22 cellular contexts compared by ENCODE assay signal in the genomic region with DNA sequence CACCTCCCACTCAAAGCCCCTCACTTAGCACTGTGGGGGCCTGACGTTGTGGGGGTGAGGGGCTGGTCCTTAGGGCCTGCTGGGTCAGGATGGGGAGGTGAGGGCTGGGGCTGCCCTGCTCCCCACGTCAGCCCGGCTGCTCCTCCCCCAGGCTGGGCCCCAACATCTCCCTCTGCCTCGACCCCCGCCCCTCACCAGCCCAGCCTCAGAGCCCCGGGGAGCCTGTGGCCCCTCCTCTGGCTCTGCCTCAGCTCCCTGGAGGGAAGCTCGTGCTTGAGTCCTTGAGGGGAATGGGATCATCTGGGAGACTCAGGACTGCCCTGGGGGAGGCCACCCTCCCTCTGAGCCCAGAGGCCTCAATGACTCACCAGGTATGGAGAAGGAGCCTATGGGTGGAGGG. TPM values are rescaled to one million over a fixed set of nuclear protein-coding genes. Genes with fewer than 3 reads are reported as not detected.
DNase-seq lines count a peak whose midpoint lies in the region; ATAC-seq, FAIRE-seq and TF ChIP-seq lines count a peak whose summit lies in the region.
"Had no signal": no experiment of that assay in that cellular context is flagged by ENCODE, and none has a peak within 500 bp of the region (broad histone marks: within the 10 kb centered on the region; RNA-seq: fewer than 3 reads in every experiment).

No MANE protein-coding gene starts in this region.

- no peaks in the 10 kb centered on the region for H3K4me1 ChIP-seq in kidney (ENCODE audit: control insufficient read depth in 1 of 2, insufficient read depth in 1 of 2, low read depth in 1 of 2, low read length in 2 of 2)
- no peaks in the 10 kb centered on the region for H3K4me1 ChIP-seq in sigmoid colon
- H3K4me1 ChIP-seq: BE2C had no signal

- FAIRE-seq in kidney (lab: Jason Lieb, UNC): no peak
- FAIRE-seq: A204.1, GM12892, GM18507, H54, HTR-8/SVneo had no signal

- TF ChIP-seq EP300 in sigmoid colon (IDR thresholded peaks at IDR 0.05): no peak

- H3K9ac ChIP-seq in kidney (ENCODE audit: low read length in 2 of 2): no peak overlapping the region

- H3K9me3 ChIP-seq in kidney (ENCODE audit: control insufficient read depth in 1 of 2, low read length in 2 of 2) (no peaks in the 10 kb centered on the region), sigmoid colon (no peaks in the 10 kb centered on the region)
- H3K9me3 ChIP-seq: BE2C had no signal

- no peaks in the 10 kb centered on the region for H3K36me3 ChIP-seq in H7 (replicated peaks; ENCODE audit: control insufficient read depth, insufficient read depth, low read length)
- H3K36me3 ChIP-seq in kidney (ENCODE audit: control insufficient read depth in 1 of 2, insufficient read depth in 2 of 2, low read length in 2 of 2): no peaks in the 10 kb centered on the region
- H3K36me3 ChIP-seq in sigmoid colon: no peaks in the 10 kb centered on the region
- H3K36me3 ChIP-seq: BE2C had no signal

- H3K36me3 Mint-ChIP-seq in stimulated activated effector memory CD8-positive, alpha-beta T cell treated with anti-CD3 and anti-CD28 coated beads, Interleukin-12 subunit alpha, Interleukin-12 subunit beta, amount 100 ng/mL, for 72 hours: no peaks in the 10 kb centered on the region
- H3K36me3 Mint-ChIP-seq: CD14-positive monocyte; CD4-positive, alpha-beta memory T cell had no signal

- H3K4me1 Mint-ChIP-seq in stimulated activated effector memory CD8-positive, alpha-beta T cell treated with anti-CD3 and anti-CD28 coated beads, Interleukin-12 subunit alpha, Interleukin-12 subunit beta, amount 100 ng/mL, for 72 hours: peaks cover 5% of the 10 kb centered on the region

- H3K4me3 Mint-ChIP-seq in stimulated activated effector memory CD8-positive, alpha-beta T cell treated with anti-CD3 and anti-CD28 coated beads, Interleukin-12 subunit alpha, Interleukin-12 subunit beta, amount 100 ng/mL, for 72 hours: no peak overlapping the region
- H3K4me3 Mint-ChIP-seq: CD14-positive monocyte; CD4-positive, alpha-beta memory T cell; GM23338 had no signal

- H3K4me3 ChIP-seq in H7 (ENCODE audit: insufficient read depth, low read depth, low read length): no peak overlapping the region
- H3K4me3 ChIP-seq in kidney (ENCODE audit: low read length in 2 of 2): no peak overlapping the region
- H3K4me3 ChIP-seq in sigmoid colon: no peak overlapping the region
- H3K4me3 ChIP-seq: GM23338 had no signal

- intact Hi-C loops in kidney (cut with DNase I): no loop called here
- intact Hi-C loops in sigmoid colon (cut with DNase I): no loop called here

- 61 to 76% methylated on average over 7 of the region's 7 CpGs for WGBS in sigmoid colon, 2 donors

- DNase-seq in H7 (peak; percentile 22), kidney (peak; percentile 44), sigmoid colon (no peak), cerebellum (ENCODE audit: low spot score) (no peak)
- no peak for DNase-seq in stimulated activated effector memory CD8-positive, alpha-beta T cell treated with anti-CD3 and anti-CD28 coated beads, Interleukin-12 subunit alpha, Interleukin-12 subunit beta, amount 100 ng/mL, for 72 hours (ENCODE audit: low spot score in 2 of 2)
- DNase-seq in activated CD4-positive, alpha-beta T cell treated with anti-CD3 and anti-CD28 coated beads for 48 hours: no peak
- DNase-seq: ACHN; BE2C; CD4-positive, alpha-beta memory T cell; DMS153; DMS79; GDM1; IMR-90 had no signal

- H3K9me3 Mint-ChIP-seq in stimulated activated effector memory CD8-positive, alpha-beta T cell treated with anti-CD3 and anti-CD28 coated beads, Interleukin-12 subunit alpha, Interleukin-12 subunit beta, amount 100 ng/mL, for 72 hours: no peaks in the 10 kb centered on the region
- H3K9me3 Mint-ChIP-seq: CD14-positive monocyte, GM23338 had no signal

- no peak overlapping the region for H3K27ac Mint-ChIP-seq in stimulated activated effector memory CD8-positive, alpha-beta T cell treated with anti-CD3 and anti-CD28 coated beads, Interleukin-12 subunit alpha, Interleukin-12 subunit beta, amount 100 ng/mL, for 72 hours
- H3K27ac Mint-ChIP-seq: CD14-positive monocyte, GM23338 had no signal

- ATAC-seq in stimulated activated effector memory CD8-positive, alpha-beta T cell treated with anti-CD3 and anti-CD28 coated beads, Interleukin-12 subunit alpha, Interleukin-12 subunit beta, amount 100 ng/mL, for 72 hours: peak; percentile 24
- ATAC-seq: GM23338, HCT116 had no signal

- no peaks in the 10 kb centered on the region; the same call in 1 of the 2 replicates for H3K27me3 ChIP-seq in H7 (ENCODE audit: control insufficient read depth, insufficient read depth, low read length)
- H3K27me3 ChIP-seq in sigmoid colon: peaks cover 0 to 4% (median 0%) of the 10 kb centered on the region in 3 donors

- no peak overlapping the region for H3K27ac ChIP-seq in kidney (ENCODE audit: low read depth in 2 of 2, low read length in 2 of 2)
- no peak overlapping the region for H3K27ac ChIP-seq in sigmoid colon

- no peak for TF ChIP-seq POLR2A in sigmoid colon (IDR thresholded peaks at IDR 0.05)

- TF ChIP-seq CTCF in kidney (IDR thresholded peaks at IDR 0.05; ENCODE audit: borderline replicate concordance, extremely low read depth, insufficient read depth) (no peak), sigmoid colon (IDR thresholded peaks at IDR 0.05) (no peak)

RNA-seq across cellular contexts. Expression of gene LILRA4, which starts 6.8 kb away (rescaled TPM):
- total RNA-seq in H7 (2014; rRNA removed; shearing (Covaris generic)): not detected in 2 replicates
- total RNA-seq in kidney (0.69 TPM), sigmoid colon (under 1 TPM in 1 of 4 donors, not detected in 3; 0.36 TPM), cerebellum (0.18 TPM)
- polyA plus RNA-seq in kidney (ENCODE audit: insufficient read depth, low read depth, low replicate concordance) (not detected), sigmoid colon (1 to 10 TPM in 2 of 3 donors, under 1 TPM in 1; 0.92 to 3.9 (median 3.0) TPM)
- total RNA-seq: CD4-positive, alpha-beta memory T cell; Daoy; GM23338; IMR-90 had no signal
- polyA plus RNA-seq: GM23338, IMR-90 had no signal

RNA-seq across cellular contexts. Expression of gene LILRA5, which starts 19.2 kb away (rescaled TPM):
- not detected in 2 replicates for total RNA-seq in H7 (2014; rRNA removed; shearing (Covaris generic))
- total RNA-seq in kidney (5.9 TPM), sigmoid colon (1 to 10 TPM in 3 of 4 donors, not detected in 1; 2.0 to 6.7 (median 2.5) TPM), cerebellum (not detected)
- polyA plus RNA-seq in kidney (ENCODE audit: insufficient read depth, low read depth, low replicate concordance) (1.4 TPM), sigmoid colon (10 to 100 TPM in 1 of 3 donors, 1 to 10 TPM in 2; 5.1 to 14.6 (median 6.0) TPM)
- total RNA-seq: Daoy, GM23338, IMR-90 had no signal
- polyA plus RNA-seq: CD4-positive, alpha-beta memory T cell; GM23338; IMR-90 had no signal

RNA-seq across cellular contexts. Expression of gene LAIR1, which starts 32.6 kb away (rescaled TPM):
- 0.07 and 0.33 TPM in 2 replicates for total RNA-seq in H7 (2014; rRNA removed; shearing (Covaris generic))
- total RNA-seq in kidney: 41.9 TPM
- 4.1 TPM for polyA plus RNA-seq in kidney (ENCODE audit: insufficient read depth, low read depth, low replicate concordance)
- total RNA-seq in sigmoid colon: 10 to 100 TPM in 3 of 4 donors, 1 to 10 TPM in 1; 4.4 to 18.9 (median 14.4) TPM
- 10 to 100 TPM in 2 of 3 donors, 1 to 10 TPM in 1; 6.6 to 34.6 (median 13.4) TPM for polyA plus RNA-seq in sigmoid colon
- 2.1 TPM for total RNA-seq in cerebellum
- total RNA-seq: Daoy, IMR-90 had no signal
- polyA plus RNA-seq: IMR-90 had no signal

RNA-seq across cellular contexts. Expression of gene LILRB2, which starts 51.2 kb away (rescaled TPM):
- not detected in 2 replicates for total RNA-seq in H7 (2014; rRNA removed; shearing (Covaris generic))
- total RNA-seq in kidney (11.5 TPM), sigmoid colon (1 to 10 TPM; 2.5 to 5.0 (median 3.5) TPM), cerebellum (0.27 TPM)
- polyA plus RNA-seq in kidney (ENCODE audit: insufficient read depth, low read depth, low replicate concordance) (1.9 TPM), sigmoid colon (1 to 10 TPM; 2.4 to 5.9 (median 5.5) TPM)
- total RNA-seq: Daoy, GM23338, IMR-90 had no signal
- polyA plus RNA-seq: CD4-positive, alpha-beta memory T cell; GM23338; IMR-90 had no signal

Comparison
In these comparisons a context has a peak if more than half of its experiments do, and no peak if none do; other contexts are left out.
1. DNase-seq: peak in H7 (single experiment) and kidney (single experiment); none in stimulated activated effector memory CD8-positive, alpha-beta T cell treated with anti-CD3 and anti-CD28 coated beads, Interleukin-12 subunit alpha, Interleukin-12 subunit beta, amount 100 ng/mL, for 72 hours (0 of 2), sigmoid colon (single experiment), activated CD4-positive, alpha-beta T cell treated with anti-CD3 and anti-CD28 coated beads for 48 hours (single experiment) and cerebellum (single experiment).